Comparison of ENCODE assay signal across 1 cellular context in genomic region chr3:1092771-1093170, GRCh38.
TF ChIP-seq lines count a peak whose summit lies in the region.

Gene CNTN6, plus strand, starts transcription at chr3:1093024. Its CDS starts 54,985 bp downstream, at chr3:1148009.

TF ChIP-seq in SK-N-SH, 30 proteins besides CTCF, POLR2A, EP300 and RAD21 (continued from another document):
- no peak for TF ChIP-seq RCOR1 (IDR thresholded peaks at IDR 0.05; ENCODE audit: low read length)
- TF ChIP-seq USF2 (IDR thresholded peaks at IDR 0.05; ENCODE audit: borderline replicate concordance, low read depth, low read length) = no peak
- TF ChIP-seq RXRA (IDR thresholded peaks at IDR 0.05; ENCODE audit: borderline replicate concordance, low read depth) = no peak
- no peak for TF ChIP-seq TCF12 (IDR thresholded peaks at IDR 0.05)
- TF ChIP-seq MAX (IDR thresholded peaks at IDR 0.05; ENCODE audit: low read depth) = no peak
- TF ChIP-seq ELF1 (IDR thresholded peaks at IDR 0.05) = no peak
- TF ChIP-seq ZBTB33 (IDR thresholded peaks at IDR 0.05; ENCODE audit: borderline replicate concordance, low read depth) = no peak
- TF ChIP-seq SIN3A (IDR thresholded peaks at IDR 0.05; ENCODE audit: borderline replicate concordance, low read depth, low read length) = no peak
